In the genomic region with DNA sequence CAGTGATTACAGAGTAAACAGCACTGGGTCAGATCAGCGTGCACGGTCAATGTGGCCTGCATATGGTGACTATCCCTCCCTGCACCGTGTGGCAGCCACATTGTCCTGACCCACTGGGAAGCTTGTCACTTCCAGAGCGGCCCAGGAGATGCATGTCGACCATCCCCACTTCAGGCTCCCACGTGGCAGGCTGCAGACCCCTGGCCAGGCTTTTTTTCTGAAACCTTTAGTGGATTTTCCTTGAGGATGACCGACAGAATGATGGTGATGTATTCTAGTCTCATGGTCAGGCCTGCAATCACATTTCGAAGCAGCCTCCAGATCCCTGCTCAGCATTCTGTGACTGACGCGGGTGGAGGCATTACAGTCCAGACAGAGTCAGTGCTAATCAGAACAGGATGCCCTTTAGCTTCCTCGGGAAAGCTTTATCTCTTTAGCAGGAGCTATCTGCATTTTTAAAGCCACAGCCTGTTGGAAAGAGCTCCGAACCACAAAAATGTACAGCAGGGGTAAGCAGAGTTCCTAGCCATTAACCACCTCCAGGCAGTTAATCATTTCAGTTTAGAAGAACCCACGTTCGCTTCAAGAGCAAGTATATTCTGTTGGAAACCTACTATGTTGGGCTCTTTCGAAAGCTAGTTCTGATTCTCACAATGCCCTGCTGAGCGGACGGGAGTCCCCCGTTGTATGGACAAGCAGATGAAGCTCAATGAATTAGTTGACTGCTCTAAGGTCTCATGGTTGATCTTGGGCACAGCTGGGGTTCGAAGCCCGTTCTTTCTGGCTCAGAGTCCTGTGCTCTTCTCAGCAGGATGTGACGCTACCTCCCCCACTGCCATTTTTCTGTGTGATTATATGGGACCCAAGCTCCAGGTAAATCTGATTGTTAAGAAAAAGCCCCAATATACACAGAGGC, we compare ENCODE assay signal across 2 cellular contexts.
TF ChIP-seq lines count a peak whose summit lies in the region.

No MANE protein-coding gene starts in this region.

TF ChIP-seq in H1, 55 proteins besides CTCF, POLR2A, EP300 and RAD21:
- TF ChIP-seq ASH2L (IDR thresholded peaks at IDR 0.05; ENCODE audit: low read length) (no peak), MAFK (IDR thresholded peaks at IDR 0.05; ENCODE audit: low read depth, low read length) (no peak), POLR2AphosphoS5 (IDR thresholded peaks at IDR 0.05; ENCODE audit: low read depth, low read length) (no peak), KDM1A (IDR thresholded peaks at IDR 0.05; ENCODE audit: borderline replicate concordance, low read length) (no peak), JUND (IDR thresholded peaks at IDR 0.05; ENCODE audit: low read length) (no peak), PHF8 (conservative IDR thresholded peaks at IDR 0.05; ENCODE audit: low read depth, low read length) (no peak), BCL11A (IDR thresholded peaks at IDR 0.05; ENCODE audit: low read depth in 2 of 2, low read length in 2 of 2) (no peak), BACH1 (IDR thresholded peaks at IDR 0.05; ENCODE audit: low read length) (no peak)
TF ChIP-seq in H1: peak in this region for 0.

TF ChIP-seq in HepG2, 621 proteins besides CTCF, POLR2A, EP300 and RAD21:
- TF ChIP-seq ZNF530 (CRISPR knock-in tag; IDR thresholded peaks at IDR 0.05; ENCODE audit: low read depth): no peak
- TF ChIP-seq, protein P1, sequence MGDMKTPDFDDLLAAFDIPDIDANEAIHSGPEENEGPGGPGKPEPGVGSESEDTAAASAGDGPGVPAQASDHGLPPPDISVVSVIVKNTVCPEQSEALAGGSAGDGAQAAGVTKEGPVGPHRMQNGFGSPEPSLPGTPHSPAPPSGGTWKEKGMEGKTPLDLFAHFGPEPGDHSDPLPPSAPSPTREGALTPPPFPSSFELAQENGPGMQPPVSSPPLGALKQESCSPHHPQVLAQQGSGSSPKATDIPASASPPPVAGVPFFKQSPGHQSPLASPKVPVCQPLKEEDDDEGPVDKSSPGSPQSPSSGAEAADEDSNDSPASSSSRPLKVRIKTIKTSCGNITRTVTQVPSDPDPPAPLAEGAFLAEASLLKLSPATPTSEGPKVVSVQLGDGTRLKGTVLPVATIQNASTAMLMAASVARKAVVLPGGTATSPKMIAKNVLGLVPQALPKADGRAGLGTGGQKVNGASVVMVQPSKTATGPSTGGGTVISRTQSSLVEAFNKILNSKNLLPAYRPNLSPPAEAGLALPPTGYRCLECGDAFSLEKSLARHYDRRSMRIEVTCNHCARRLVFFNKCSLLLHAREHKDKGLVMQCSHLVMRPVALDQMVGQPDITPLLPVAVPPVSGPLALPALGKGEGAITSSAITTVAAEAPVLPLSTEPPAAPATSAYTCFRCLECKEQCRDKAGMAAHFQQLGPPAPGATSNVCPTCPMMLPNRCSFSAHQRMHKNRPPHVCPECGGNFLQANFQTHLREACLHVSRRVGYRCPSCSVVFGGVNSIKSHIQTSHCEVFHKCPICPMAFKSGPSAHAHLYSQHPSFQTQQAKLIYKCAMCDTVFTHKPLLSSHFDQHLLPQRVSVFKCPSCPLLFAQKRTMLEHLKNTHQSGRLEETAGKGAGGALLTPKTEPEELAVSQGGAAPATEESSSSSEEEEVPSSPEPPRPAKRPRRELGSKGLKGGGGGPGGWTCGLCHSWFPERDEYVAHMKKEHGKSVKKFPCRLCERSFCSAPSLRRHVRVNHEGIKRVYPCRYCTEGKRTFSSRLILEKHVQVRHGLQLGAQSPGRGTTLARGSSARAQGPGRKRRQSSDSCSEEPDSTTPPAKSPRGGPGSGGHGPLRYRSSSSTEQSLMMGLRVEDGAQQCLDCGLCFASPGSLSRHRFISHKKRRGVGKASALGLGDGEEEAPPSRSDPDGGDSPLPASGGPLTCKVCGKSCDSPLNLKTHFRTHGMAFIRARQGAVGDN (CRISPR knock-in tag; IDR thresholded peaks at IDR 0.05): peak; percentile 33; the same call in 1 of the 2 replicates
- TF ChIP-seq, protein P2, sequence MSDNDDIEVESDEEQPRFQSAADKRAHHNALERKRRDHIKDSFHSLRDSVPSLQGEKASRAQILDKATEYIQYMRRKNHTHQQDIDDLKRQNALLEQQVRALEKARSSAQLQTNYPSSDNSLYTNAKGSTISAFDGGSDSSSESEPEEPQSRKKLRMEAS (IDR thresholded peaks at IDR 0.05): 0 out of 2 replicates have a peak, but pooled peaks have one; percentile 25
- TF ChIP-seq, protein P3, sequence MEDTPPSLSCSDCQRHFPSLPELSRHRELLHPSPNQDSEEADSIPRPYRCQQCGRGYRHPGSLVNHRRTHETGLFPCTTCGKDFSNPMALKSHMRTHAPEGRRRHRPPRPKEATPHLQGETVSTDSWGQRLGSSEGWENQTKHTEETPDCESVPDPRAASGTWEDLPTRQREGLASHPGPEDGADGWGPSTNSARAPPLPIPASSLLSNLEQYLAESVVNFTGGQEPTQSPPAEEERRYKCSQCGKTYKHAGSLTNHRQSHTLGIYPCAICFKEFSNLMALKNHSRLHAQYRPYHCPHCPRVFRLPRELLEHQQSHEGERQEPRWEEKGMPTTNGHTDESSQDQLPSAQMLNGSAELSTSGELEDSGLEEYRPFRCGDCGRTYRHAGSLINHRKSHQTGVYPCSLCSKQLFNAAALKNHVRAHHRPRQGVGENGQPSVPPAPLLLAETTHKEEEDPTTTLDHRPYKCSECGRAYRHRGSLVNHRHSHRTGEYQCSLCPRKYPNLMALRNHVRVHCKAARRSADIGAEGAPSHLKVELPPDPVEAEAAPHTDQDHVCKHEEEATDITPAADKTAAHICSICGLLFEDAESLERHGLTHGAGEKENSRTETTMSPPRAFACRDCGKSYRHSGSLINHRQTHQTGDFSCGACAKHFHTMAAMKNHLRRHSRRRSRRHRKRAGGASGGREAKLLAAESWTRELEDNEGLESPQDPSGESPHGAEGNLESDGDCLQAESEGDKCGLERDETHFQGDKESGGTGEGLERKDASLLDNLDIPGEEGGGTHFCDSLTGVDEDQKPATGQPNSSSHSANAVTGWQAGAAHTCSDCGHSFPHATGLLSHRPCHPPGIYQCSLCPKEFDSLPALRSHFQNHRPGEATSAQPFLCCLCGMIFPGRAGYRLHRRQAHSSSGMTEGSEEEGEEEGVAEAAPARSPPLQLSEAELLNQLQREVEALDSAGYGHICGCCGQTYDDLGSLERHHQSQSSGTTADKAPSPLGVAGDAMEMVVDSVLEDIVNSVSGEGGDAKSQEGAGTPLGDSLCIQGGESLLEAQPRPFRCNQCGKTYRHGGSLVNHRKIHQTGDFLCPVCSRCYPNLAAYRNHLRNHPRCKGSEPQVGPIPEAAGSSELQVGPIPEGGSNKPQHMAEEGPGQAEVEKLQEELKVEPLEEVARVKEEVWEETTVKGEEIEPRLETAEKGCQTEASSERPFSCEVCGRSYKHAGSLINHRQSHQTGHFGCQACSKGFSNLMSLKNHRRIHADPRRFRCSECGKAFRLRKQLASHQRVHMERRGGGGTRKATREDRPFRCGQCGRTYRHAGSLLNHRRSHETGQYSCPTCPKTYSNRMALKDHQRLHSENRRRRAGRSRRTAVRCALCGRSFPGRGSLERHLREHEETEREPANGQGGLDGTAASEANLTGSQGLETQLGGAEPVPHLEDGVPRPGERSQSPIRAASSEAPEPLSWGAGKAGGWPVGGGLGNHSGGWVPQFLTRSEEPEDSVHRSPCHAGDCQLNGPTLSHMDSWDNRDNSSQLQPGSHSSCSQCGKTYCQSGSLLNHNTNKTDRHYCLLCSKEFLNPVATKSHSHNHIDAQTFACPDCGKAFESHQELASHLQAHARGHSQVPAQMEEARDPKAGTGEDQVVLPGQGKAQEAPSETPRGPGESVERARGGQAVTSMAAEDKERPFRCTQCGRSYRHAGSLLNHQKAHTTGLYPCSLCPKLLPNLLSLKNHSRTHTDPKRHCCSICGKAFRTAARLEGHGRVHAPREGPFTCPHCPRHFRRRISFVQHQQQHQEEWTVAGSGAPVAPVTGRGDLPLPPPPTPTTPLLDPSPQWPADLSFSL (CRISPR knock-in tag; IDR thresholded peaks at IDR 0.05): no peak
- TF ChIP-seq, protein P4, sequence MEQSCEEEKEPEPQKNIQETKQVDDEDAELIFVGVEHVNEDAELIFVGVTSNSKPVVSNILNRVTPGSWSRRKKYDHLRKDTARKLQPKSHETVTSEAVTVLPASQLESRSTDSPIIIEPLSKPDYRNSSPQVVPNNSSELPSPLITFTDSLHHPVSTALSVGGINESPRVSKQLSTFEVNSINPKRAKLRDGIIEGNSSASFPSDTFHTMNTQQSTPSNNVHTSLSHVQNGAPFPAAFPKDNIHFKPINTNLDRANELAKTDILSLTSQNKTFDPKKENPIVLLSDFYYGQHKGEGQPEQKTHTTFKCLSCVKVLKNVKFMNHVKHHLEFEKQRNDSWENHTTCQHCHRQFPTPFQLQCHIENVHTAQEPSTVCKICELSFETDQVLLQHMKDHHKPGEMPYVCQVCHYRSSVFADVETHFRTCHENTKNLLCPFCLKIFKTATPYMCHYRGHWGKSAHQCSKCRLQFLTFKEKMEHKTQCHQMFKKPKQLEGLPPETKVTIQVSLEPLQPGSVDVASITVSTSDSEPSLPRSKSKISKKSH (CRISPR knock-in tag; IDR thresholded peaks at IDR 0.05; ENCODE audit: borderline replicate concordance): no peak
- TF ChIP-seq, protein P5, sequence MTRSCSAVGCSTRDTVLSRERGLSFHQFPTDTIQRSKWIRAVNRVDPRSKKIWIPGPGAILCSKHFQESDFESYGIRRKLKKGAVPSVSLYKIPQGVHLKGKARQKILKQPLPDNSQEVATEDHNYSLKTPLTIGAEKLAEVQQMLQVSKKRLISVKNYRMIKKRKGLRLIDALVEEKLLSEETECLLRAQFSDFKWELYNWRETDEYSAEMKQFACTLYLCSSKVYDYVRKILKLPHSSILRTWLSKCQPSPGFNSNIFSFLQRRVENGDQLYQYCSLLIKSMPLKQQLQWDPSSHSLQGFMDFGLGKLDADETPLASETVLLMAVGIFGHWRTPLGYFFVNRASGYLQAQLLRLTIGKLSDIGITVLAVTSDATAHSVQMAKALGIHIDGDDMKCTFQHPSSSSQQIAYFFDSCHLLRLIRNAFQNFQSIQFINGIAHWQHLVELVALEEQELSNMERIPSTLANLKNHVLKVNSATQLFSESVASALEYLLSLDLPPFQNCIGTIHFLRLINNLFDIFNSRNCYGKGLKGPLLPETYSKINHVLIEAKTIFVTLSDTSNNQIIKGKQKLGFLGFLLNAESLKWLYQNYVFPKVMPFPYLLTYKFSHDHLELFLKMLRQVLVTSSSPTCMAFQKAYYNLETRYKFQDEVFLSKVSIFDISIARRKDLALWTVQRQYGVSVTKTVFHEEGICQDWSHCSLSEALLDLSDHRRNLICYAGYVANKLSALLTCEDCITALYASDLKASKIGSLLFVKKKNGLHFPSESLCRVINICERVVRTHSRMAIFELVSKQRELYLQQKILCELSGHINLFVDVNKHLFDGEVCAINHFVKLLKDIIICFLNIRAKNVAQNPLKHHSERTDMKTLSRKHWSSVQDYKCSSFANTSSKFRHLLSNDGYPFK (CRISPR knock-in tag; IDR thresholded peaks at IDR 0.05; ENCODE audit: borderline replicate concordance): no peak
